Comparison of ENCODE assay signal across 1 cellular context in the genomic region with DNA sequence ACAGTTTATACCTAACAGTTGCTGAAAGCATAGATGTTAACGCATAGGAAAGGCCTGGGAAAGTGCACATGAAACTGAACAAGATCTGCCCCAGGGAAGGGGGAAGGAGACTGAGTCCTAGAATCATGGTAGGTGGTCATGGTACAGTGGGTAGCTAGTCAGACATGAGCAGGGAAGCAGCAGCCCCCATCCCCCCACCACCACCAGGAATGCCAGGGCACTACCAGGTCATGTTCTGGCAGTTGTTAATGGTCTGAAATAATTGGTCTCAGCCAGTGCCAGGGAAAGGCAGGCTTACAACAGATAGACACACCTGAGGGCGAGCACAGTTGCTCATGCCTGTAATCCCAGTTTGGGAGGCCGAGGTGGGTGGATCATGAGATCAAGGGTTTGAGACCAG.
TF ChIP-seq lines count a peak whose summit lies in the region.

No MANE protein-coding gene starts in this region.

TF ChIP-seq in HepG2, 621 proteins besides CTCF, POLR2A, EP300 and RAD21 (continued from another document):
- TF ChIP-seq PLSCR1 (CRISPR knock-in tag; IDR thresholded peaks at IDR 0.05; ENCODE audit: borderline replicate concordance), result no peak
